Comparison of ENCODE assay signal across 1 cellular context in the genomic region with DNA sequence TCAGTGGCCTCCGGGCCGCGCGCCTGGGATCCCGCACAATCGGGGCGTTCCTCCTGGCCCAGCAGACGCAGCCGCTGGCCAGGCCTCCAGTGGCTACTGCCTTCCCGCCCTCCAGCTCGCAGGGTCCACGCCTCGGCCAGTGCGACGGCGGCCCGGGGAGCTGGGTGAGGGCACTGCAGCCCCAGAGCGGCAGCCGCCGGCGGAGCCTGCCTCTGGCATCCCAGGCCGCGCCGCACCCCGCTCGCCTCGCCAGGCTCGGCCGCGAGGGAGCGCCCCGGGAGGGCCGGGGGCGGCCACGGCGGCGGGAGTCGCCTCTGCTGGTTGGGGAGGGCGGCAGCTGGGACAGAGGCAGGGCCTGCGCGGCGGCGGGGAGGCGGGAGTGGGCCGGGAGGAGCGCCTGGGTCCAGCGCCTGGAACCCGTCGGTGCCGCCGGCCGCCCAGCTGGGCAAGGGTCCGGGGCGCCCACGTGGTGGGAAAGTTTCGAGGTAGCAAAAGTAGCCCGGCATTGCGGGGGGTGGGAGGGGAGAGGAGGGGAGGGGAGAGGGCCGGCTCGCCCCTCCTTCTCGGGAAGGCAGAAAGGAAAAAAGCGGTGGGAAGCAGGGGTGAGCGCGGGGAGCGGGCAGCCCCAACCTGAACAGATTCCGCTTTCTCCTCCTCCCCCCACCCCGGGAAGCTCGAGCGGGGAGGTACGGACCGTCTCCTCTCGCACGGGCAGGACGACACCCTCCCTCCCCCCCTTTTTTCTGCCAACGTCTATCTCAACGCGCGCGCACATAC.
TF ChIP-seq lines count a peak whose summit lies in the region.

No MANE protein-coding gene starts in this region.

TF ChIP-seq in GM12878, 131 proteins besides CTCF, POLR2A, EP300 and RAD21 (continued from another document):
- TF ChIP-seq, protein P1, sequence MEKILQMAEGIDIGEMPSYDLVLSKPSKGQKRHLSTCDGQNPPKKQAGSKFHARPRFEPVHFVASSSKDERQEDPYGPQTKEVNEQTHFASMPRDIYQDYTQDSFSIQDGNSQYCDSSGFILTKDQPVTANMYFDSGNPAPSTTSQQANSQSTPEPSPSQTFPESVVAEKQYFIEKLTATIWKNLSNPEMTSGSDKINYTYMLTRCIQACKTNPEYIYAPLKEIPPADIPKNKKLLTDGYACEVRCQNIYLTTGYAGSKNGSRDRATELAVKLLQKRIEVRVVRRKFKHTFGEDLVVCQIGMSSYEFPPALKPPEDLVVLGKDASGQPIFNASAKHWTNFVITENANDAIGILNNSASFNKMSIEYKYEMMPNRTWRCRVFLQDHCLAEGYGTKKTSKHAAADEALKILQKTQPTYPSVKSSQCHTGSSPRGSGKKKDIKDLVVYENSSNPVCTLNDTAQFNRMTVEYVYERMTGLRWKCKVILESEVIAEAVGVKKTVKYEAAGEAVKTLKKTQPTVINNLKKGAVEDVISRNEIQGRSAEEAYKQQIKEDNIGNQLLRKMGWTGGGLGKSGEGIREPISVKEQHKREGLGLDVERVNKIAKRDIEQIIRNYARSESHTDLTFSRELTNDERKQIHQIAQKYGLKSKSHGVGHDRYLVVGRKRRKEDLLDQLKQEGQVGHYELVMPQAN (conservative IDR thresholded peaks at IDR 0.05), result no peak
- TF ChIP-seq, protein P2, sequence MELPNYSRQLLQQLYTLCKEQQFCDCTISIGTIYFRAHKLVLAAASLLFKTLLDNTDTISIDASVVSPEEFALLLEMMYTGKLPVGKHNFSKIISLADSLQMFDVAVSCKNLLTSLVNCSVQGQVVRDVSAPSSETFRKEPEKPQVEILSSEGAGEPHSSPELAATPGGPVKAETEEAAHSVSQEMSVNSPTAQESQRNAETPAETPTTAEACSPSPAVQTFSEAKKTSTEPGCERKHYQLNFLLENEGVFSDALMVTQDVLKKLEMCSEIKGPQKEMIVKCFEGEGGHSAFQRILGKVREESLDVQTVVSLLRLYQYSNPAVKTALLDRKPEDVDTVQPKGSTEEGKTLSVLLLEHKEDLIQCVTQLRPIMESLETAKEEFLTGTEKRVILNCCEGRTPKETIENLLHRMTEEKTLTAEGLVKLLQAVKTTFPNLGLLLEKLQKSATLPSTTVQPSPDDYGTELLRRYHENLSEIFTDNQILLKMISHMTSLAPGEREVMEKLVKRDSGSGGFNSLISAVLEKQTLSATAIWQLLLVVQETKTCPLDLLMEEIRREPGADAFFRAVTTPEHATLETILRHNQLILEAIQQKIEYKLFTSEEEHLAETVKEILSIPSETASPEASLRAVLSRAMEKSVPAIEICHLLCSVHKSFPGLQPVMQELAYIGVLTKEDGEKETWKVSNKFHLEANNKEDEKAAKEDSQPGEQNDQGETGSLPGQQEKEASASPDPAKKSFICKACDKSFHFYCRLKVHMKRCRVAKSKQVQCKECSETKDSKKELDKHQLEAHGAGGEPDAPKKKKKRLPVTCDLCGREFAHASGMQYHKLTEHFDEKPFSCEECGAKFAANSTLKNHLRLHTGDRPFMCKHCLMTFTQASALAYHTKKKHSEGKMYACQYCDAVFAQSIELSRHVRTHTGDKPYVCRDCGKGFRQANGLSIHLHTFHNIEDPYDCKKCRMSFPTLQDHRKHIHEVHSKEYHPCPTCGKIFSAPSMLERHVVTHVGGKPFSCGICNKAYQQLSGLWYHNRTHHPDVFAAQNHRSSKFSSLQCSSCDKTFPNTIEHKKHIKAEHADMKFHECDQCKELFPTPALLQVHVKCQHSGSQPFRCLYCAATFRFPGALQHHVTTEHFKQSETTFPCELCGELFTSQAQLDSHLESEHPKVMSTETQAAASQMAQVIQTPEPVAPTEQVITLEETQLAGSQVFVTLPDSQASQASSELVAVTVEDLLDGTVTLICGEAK (IDR thresholded peaks at IDR 0.05; ENCODE audit: borderline replicate concordance), result no peak
- TF ChIP-seq FOXM1 (IDR thresholded peaks at IDR 0.05; ENCODE audit: low read depth, low read length), result no peak
- no peak for TF ChIP-seq CREB1 (IDR thresholded peaks at IDR 0.05; ENCODE audit: low read depth)
- TF ChIP-seq, protein P3, sequence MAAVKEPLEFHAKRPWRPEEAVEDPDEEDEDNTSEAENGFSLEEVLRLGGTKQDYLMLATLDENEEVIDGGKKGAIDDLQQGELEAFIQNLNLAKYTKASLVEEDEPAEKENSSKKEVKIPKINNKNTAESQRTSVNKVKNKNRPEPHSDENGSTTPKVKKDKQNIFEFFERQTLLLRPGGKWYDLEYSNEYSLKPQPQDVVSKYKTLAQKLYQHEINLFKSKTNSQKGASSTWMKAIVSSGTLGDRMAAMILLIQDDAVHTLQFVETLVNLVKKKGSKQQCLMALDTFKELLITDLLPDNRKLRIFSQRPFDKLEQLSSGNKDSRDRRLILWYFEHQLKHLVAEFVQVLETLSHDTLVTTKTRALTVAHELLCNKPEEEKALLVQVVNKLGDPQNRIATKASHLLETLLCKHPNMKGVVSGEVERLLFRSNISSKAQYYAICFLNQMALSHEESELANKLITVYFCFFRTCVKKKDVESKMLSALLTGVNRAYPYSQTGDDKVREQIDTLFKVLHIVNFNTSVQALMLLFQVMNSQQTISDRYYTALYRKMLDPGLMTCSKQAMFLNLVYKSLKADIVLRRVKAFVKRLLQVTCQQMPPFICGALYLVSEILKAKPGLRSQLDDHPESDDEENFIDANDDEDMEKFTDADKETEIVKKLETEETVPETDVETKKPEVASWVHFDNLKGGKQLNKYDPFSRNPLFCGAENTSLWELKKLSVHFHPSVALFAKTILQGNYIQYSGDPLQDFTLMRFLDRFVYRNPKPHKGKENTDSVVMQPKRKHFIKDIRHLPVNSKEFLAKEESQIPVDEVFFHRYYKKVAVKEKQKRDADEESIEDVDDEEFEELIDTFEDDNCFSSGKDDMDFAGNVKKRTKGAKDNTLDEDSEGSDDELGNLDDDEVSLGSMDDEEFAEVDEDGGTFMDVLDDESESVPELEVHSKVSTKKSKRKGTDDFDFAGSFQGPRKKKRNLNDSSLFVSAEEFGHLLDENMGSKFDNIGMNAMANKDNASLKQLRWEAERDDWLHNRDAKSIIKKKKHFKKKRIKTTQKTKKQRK (IDR thresholded peaks at IDR 0.05; ENCODE audit: low read depth, low read length), result no peak
- no peak for TF ChIP-seq BRCA1 (IDR thresholded peaks at IDR 0.05; ENCODE audit: low read depth, low read length)
